Comparison of ENCODE assay signal across 25 cellular contexts in genomic region chr9:101117091-101117490, GRCh38.
"Had no signal": no experiment of that assay in that cellular context is flagged by ENCODE, and none has a peak within 500 bp of the region (broad histone marks: within the 10 kb centered on the region; RNA-seq: fewer than 3 reads in every experiment).

No MANE protein-coding gene starts in this region.

- H3K9me2 ChIP-seq: SK-N-SH had no signal

- H3K27ac Mint-ChIP-seq: activated CD4-positive, alpha-beta memory T cell treated with anti-CD3 and anti-CD28 coated beads for 36 hours; activated CD4-positive, alpha-beta T cell treated with anti-CD3 and anti-CD28 coated beads, Interleukin-2, amount 10 ng/mL, durations not matched to agents 7 days and 5 days; activated naive CD4-positive, alpha-beta T cell treated with anti-CD3 and anti-CD28 coated beads for 36 hours; activated naive CD8-positive, alpha-beta T cell; activated T-helper 17 cell treated with anti-CD3 and anti-CD28 coated beads, Interleukin-2, amount 50 U/mL, for 72 hours had no signal

- H3K9me3 ChIP-seq: Peyer's patch, SJCRH30, SK-N-SH had no signal

- H3K27me3 ChIP-seq: brain microvascular endothelial cell, Peyer's patch, SJCRH30 had no signal

- H3K27me3 Mint-ChIP-seq: activated CD4-positive, alpha-beta memory T cell treated with anti-CD3 and anti-CD28 coated beads for 36 hours; activated CD4-positive, alpha-beta T cell treated with anti-CD3 and anti-CD28 coated beads, Interleukin-2, amount 10 ng/mL, durations not matched to agents 7 days and 5 days; activated T-helper 17 cell treated with anti-CD3 and anti-CD28 coated beads, Interleukin-2, amount 50 U/mL, for 72 hours had no signal

- H3K36me3 ChIP-seq: brain microvascular endothelial cell, Peyer's patch, SJCRH30 had no signal

- ATAC-seq: activated T-helper 17 cell treated with anti-CD3 and anti-CD28 coated beads, Interleukin-2, amount 50 U/mL, for 72 hours had no signal

- DNase-seq: activated CD4-positive, alpha-beta memory T cell treated with anti-CD3 and anti-CD28 coated beads for 36 hours; activated CD4-positive, alpha-beta T cell treated with anti-CD3 and anti-CD28 coated beads, Interleukin-2, amount 10 ng/mL, durations not matched to agents 7 days and 5 days; activated CD4-positive, CD25-positive, alpha-beta regulatory T cell; activated CD8-positive, alpha-beta memory T cell treated with anti-CD3 and anti-CD28 coated beads for 24 hours; activated gamma-delta T cell; activated naive CD4-positive, alpha-beta T cell treated with anti-CD3 and anti-CD28 coated beads for 36 hours; activated T-cell treated with anti-CD3 and anti-CD28 coated beads, Interleukin-2, amount 50 U/mL, for 48 hours; brain microvascular endothelial cell; Kasumi-1; KBM-7; NCI-H1048; NCI-H146; NCI-H187 treated with DMSO at 0.1 percent for 48 hours; NCI-H2081 treated with DMSO at 0.1 percent for 48 hours; NCI-H446; NCI-H524; Peyer's patch; Right ventricle myocardium superior; SJCRH30; SK-N-SH; T-helper 1 cell had no signal

- H3K4me1 Mint-ChIP-seq: activated CD4-positive, alpha-beta T cell treated with anti-CD3 and anti-CD28 coated beads, Interleukin-2, amount 10 ng/mL, durations not matched to agents 7 days and 5 days; activated T-helper 17 cell treated with anti-CD3 and anti-CD28 coated beads, Interleukin-2, amount 50 U/mL, for 72 hours had no signal

- H3K4me3 Mint-ChIP-seq: activated CD4-positive, alpha-beta memory T cell treated with anti-CD3 and anti-CD28 coated beads for 36 hours; activated CD4-positive, alpha-beta T cell treated with anti-CD3 and anti-CD28 coated beads, Interleukin-2, amount 10 ng/mL, durations not matched to agents 7 days and 5 days; activated naive CD4-positive, alpha-beta T cell treated with anti-CD3 and anti-CD28 coated beads for 36 hours; activated naive CD8-positive, alpha-beta T cell; activated T-helper 17 cell treated with anti-CD3 and anti-CD28 coated beads, Interleukin-2, amount 50 U/mL, for 72 hours had no signal

- H3K27ac ChIP-seq: brain microvascular endothelial cell, Peyer's patch, RWPE1, SJCRH30, VCaP had no signal

- H3K4me3 ChIP-seq: Peyer's patch, SJCRH30 had no signal

- H3K9me3 Mint-ChIP-seq: activated CD4-positive, alpha-beta memory T cell treated with anti-CD3 and anti-CD28 coated beads for 36 hours; activated CD4-positive, alpha-beta T cell treated with anti-CD3 and anti-CD28 coated beads, Interleukin-2, amount 10 ng/mL, durations not matched to agents 7 days and 5 days; activated naive CD4-positive, alpha-beta T cell treated with anti-CD3 and anti-CD28 coated beads for 36 hours had no signal

- H3K9ac ChIP-seq: SK-N-SH had no signal

- H3K36me3 Mint-ChIP-seq: activated CD4-positive, alpha-beta memory T cell treated with anti-CD3 and anti-CD28 coated beads for 36 hours; activated naive CD8-positive, alpha-beta T cell had no signal

- H3K4me1 ChIP-seq: Peyer's patch, SJCRH30 had no signal

- H3K4me2 ChIP-seq: SK-N-SH had no signal
